Comparison of ENCODE assay signal across 30 cellular contexts in genomic region chr6:135474362-135474761, GRCh38.
"Had no signal": no experiment of that assay in that cellular context is flagged by ENCODE, and none has a peak within 500 bp of the region (broad histone marks: within the 10 kb centered on the region; RNA-seq: fewer than 3 reads in every experiment).

No MANE protein-coding gene starts in this region.

- ATAC-seq: activated CD8-positive, alpha-beta T cell treated with anti-CD3 and anti-CD28 coated beads, Interleukin-2, amount 10 ng/mL, durations not matched to agents 7 days and 5 days; activated naive CD8-positive, alpha-beta T cell treated with anti-CD3 and anti-CD28 coated beads, Interleukin-2, amount 50 U/mL, for 24 hours; PC-3 had no signal

- H3K4me1 ChIP-seq: Peyer's patch had no signal

- H3K4me3 ChIP-seq: Peyer's patch had no signal

- H3K27ac Mint-ChIP-seq: activated B cell treated with CpG ODN at 0.5 μM for 24 hours; activated CD8-positive, alpha-beta T cell treated with anti-CD3 and anti-CD28 coated beads, Interleukin-2, amount 10 ng/mL, durations not matched to agents 7 days and 5 days; activated naive CD8-positive, alpha-beta T cell; activated naive CD8-positive, alpha-beta T cell treated with anti-CD3 and anti-CD28 coated beads, Interleukin-2, amount 50 U/mL, for 24 hours had no signal

- DNase-seq: activated B cell treated with CpG ODN at 0.5 μM for 24 hours; activated CD4-positive, alpha-beta T cell treated with anti-CD3 and anti-CD28 coated beads for 48 hours; activated CD4-positive, CD25-positive, alpha-beta regulatory T cell treated with anti-CD3 and anti-CD28 coated beads, Interleukin-2, amount 50 U/mL, for 72 hours; activated CD8-positive, alpha-beta T cell treated with anti-CD3 and anti-CD28 coated beads, Interleukin-2, amount 10 ng/mL, durations not matched to agents 7 days and 5 days; activated gamma-delta T cell; activated naive CD4-positive, alpha-beta T cell treated with Interleukin-2 at 50 U/mL for 16 hours; activated naive CD8-positive, alpha-beta T cell treated with anti-CD3 and anti-CD28 coated beads, Interleukin-2, amount 50 U/mL, for 24 hours; activated T-cell treated with anti-CD3 and anti-CD28 coated beads, Interleukin-2, amount 50 U/mL, for 4 hours; anterior cingulate cortex; caudate nucleus; cerebellar nuclear complex; Karpas-422; KBM-7; NCI-H1105; NCI-H1417 treated with DMSO at 0.1 percent for 48 hours; NCI-H187 treated with DMSO at 0.1 percent for 48 hours; NCI-H2081; NCI-H226; NCI-H446 treated with DMSO at 0.1 percent for 48 hours; NCI-H524; PC-3; Peyer's patch; RPMI8226; SHP77 treated with DMSO at 0.1 percent for 48 hours; T-helper 1 cell; T-helper 2 cell; T-helper 9 cell had no signal

- H3K27me3 ChIP-seq: Peyer's patch had no signal

- H3K27me3 Mint-ChIP-seq: activated B cell treated with CpG ODN at 0.5 μM for 24 hours; activated naive CD8-positive, alpha-beta T cell; activated naive CD8-positive, alpha-beta T cell treated with anti-CD3 and anti-CD28 coated beads, Interleukin-2, amount 50 U/mL, for 24 hours; brain had no signal

- H3K4me3 Mint-ChIP-seq: activated B cell treated with CpG ODN at 0.5 μM for 24 hours; activated CD8-positive, alpha-beta T cell treated with anti-CD3 and anti-CD28 coated beads, Interleukin-2, amount 10 ng/mL, durations not matched to agents 7 days and 5 days; activated naive CD8-positive, alpha-beta T cell; activated naive CD8-positive, alpha-beta T cell treated with anti-CD3 and anti-CD28 coated beads, Interleukin-2, amount 50 U/mL, for 24 hours; activated T-cell treated with anti-CD3 and anti-CD28 coated beads, Interleukin-2, amount 50 U/mL, for 4 hours; brain had no signal

- H3K27ac ChIP-seq: Peyer's patch, VCaP had no signal

- H3K4me1 Mint-ChIP-seq: activated B cell treated with CpG ODN at 0.5 μM for 24 hours had no signal
